ENCODE assay signal across 1 cellular context in genomic region chr19:45448887-45449299, GRCh38.
TF ChIP-seq lines count a peak whose summit lies in the region.

No MANE protein-coding gene starts in this region.

TF ChIP-seq in HepG2, 621 proteins besides CTCF, POLR2A, EP300 and RAD21 (continued from another document):
- TF ChIP-seq IKZF5 (CRISPR knock-in tag; IDR thresholded peaks at IDR 0.05) (peak; percentile 89), RAD51 (IDR thresholded peaks at IDR 0.05; ENCODE audit: borderline replicate concordance) (peak; percentile 87; the same call in 1 of the 2 replicates), TBX2 (CRISPR knock-in tag; IDR thresholded peaks at IDR 0.05; ENCODE audit: borderline replicate concordance) (0 out of 2 replicates have a peak, but pooled peaks have one; percentile 23), NKX3-1 (CRISPR knock-in tag; IDR thresholded peaks at IDR 0.05) (no peak), SALL1 (CRISPR knock-in tag; IDR thresholded peaks at IDR 0.05) (0 out of 2 replicates have a peak, but pooled peaks have one; percentile 11), HNRNPLL (IDR thresholded peaks at IDR 0.05; ENCODE audit: low read depth, low read length, poor library complexity, severe bottlenecking) (no peak), TP53 (CRISPR knock-in tag; conservative IDR thresholded peaks at IDR 0.05) (no peak), TEF (CRISPR knock-in tag; IDR thresholded peaks at IDR 0.05) (peak; percentile 56; the same call in 1 of the 2 replicates), NR1H2 (CRISPR knock-in tag; IDR thresholded peaks at IDR 0.05; ENCODE audit: borderline replicate concordance, low read depth) (no peak), ARNTL (CRISPR knock-in tag; IDR thresholded peaks at IDR 0.05) (peak; percentile 84), IRF2 (CRISPR knock-in tag; IDR thresholded peaks at IDR 0.05) (peak; percentile 18; the same call in 1 of the 2 replicates), ZNF652 (CRISPR knock-in tag; IDR thresholded peaks at IDR 0.05; ENCODE audit: borderline replicate concordance, low read depth) (no peak), SKIL (CRISPR knock-in tag; IDR thresholded peaks at IDR 0.05; ENCODE audit: borderline replicate concordance) (peak; percentile 47; the same call in 1 of the 2 replicates), ARID3A (IDR thresholded peaks at IDR 0.05; ENCODE audit: low read depth, low read length) (peak; percentile 89), ZNF7 (CRISPR knock-in tag; IDR thresholded peaks at IDR 0.05) (no peak), FOSL2 (CRISPR knock-in tag; IDR thresholded peaks at IDR 0.05) (peak; percentile 96), ZNF768 (CRISPR knock-in tag; IDR thresholded peaks at IDR 0.05) (peak; percentile 45; the same call in 1 of the 2 replicates), XRCC5 (optimal IDR thresholded peaks at IDR 0.05; ENCODE audit: low read length) (peak; percentile 18), HMG20A (CRISPR knock-in tag; IDR thresholded peaks at IDR 0.05; ENCODE audit: borderline replicate concordance) (peak; percentile 19; the same call in 1 of the 2 replicates), GTF2F1 (IDR thresholded peaks at IDR 0.05; ENCODE audit: low read length) (no peak), NR2F6 (IDR thresholded peaks at IDR 0.05) (no peak), NR2F6 (CRISPR knock-in tag; IDR thresholded peaks at IDR 0.05) (peak; percentile 75; the same call in 1 of the 2 replicates), ZSCAN20 (CRISPR knock-in tag; IDR thresholded peaks at IDR 0.05; ENCODE audit: borderline replicate concordance) (no peak), TEAD3 (CRISPR knock-in tag; optimal IDR thresholded peaks at IDR 0.05; ENCODE audit: borderline replicate concordance) (peak; percentile 55), ZFX (CRISPR knock-in tag; IDR thresholded peaks at IDR 0.05; ENCODE audit: low read depth) (no peak), RNF219 (CRISPR knock-in tag; IDR thresholded peaks at IDR 0.05) (no peak), GABPB1 (CRISPR knock-in tag; IDR thresholded peaks at IDR 0.05) (peak; percentile 74)
- TF ChIP-seq, protein P1, sequence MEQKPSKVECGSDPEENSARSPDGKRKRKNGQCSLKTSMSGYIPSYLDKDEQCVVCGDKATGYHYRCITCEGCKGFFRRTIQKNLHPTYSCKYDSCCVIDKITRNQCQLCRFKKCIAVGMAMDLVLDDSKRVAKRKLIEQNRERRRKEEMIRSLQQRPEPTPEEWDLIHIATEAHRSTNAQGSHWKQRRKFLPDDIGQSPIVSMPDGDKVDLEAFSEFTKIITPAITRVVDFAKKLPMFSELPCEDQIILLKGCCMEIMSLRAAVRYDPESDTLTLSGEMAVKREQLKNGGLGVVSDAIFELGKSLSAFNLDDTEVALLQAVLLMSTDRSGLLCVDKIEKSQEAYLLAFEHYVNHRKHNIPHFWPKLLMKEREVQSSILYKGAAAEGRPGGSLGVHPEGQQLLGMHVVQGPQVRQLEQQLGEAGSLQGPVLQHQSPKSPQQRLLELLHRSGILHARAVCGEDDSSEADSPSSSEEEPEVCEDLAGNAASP (CRISPR knock-in tag; IDR thresholded peaks at IDR 0.05; ENCODE audit: borderline replicate concordance), result peak; percentile 64; the same call in 1 of the 2 replicates
